Comparison of ENCODE assay signal across 1 cellular context in genomic region chr5:160272889-160273288, GRCh38.
TF ChIP-seq lines count a peak whose summit lies in the region.

No MANE protein-coding gene starts in this region.

TF ChIP-seq in GM23338, 12 proteins besides CTCF, POLR2A, EP300 and RAD21 (continued from another document):
- no peak for TF ChIP-seq ZNF462 (CRISPR knock-in tag; IDR thresholded peaks at IDR 0.05)
